8 cellular contexts compared by ENCODE assay signal in genomic region chr9:3528466-3528865, GRCh38. TPM values are rescaled to one million over a fixed set of nuclear protein-coding genes. Genes with fewer than 3 reads are reported as not detected.
DNase-seq lines count a peak whose midpoint lies in the region; ATAC-seq and TF ChIP-seq lines count a peak whose summit lies in the region.

No MANE protein-coding gene starts in this region.

- ATAC-seq in central memory CD8-positive, alpha-beta T cell (replicated peaks; ENCODE audit: extremely low read depth, poor library complexity, severe bottlenecking), result peak; percentile 7

- no peak overlapping the region for H3K27ac ChIP-seq in ovary

- peaks cover 60% of the 10 kb centered on the region for H3K4me1 Mint-ChIP-seq in central memory CD8-positive, alpha-beta T cell

- no peak overlapping the region for H3K4me3 ChIP-seq in ovary

- H3K9me3 Mint-ChIP-seq in central memory CD8-positive, alpha-beta T cell, result no peaks in the 10 kb centered on the region

- peak overlapping the region; percentile 98 for H3K27ac Mint-ChIP-seq in central memory CD8-positive, alpha-beta T cell (ENCODE audit: low read depth)

- WGBS in ovary, 3 donors, result 90 to 94% (median 94%) methylated on average over 7 of the region's 7 CpGs

- H3K27me3 Mint-ChIP-seq in central memory CD8-positive, alpha-beta T cell, result no peaks in the 10 kb centered on the region

- intact Hi-C loops in ovary (cut with DNase I), result loop anchor here in 1 of 4 donors (10.0 kb wide), 1 partner anchor 766 kb away; no protein-coding TSS in a partner anchor

- TF ChIP-seq POLR2A in ovary (IDR thresholded peaks at IDR 0.05), result no peak

- no peaks in the 10 kb centered on the region for H3K9me3 ChIP-seq in ovary

- no peak for TF ChIP-seq EP300 in ovary (IDR thresholded peaks at IDR 0.05)

- peaks cover 43% of the 10 kb centered on the region for H3K36me3 Mint-ChIP-seq in central memory CD8-positive, alpha-beta T cell (ENCODE audit: insufficient read depth)

- DNase-seq in NCI-H2029 (lab: John Stamatoyannopoulos, UW) (peak; percentile 38), NCI-H2029 treated with DMSO at 0.1 percent for 48 hours (lab: John Stamatoyannopoulos, UW) (no peak), T-helper 22 cell (ENCODE audit: low read depth) (peak; percentile 42), SK-N-DZ (ENCODE audit: low spot score) (no peak), ovary (no peak), DMS153 (lab: John Stamatoyannopoulos, UW) (no peak)
- DNase-seq in central memory CD8-positive, alpha-beta T cell (ENCODE audit: low spot score in 2 of 2), result peak; percentile 16 to 49
- peak; percentile 21 for DNase-seq in stimulated activated CD8-positive, alpha-beta memory T cell treated with anti-CD3 and anti-CD28 coated beads, Interleukin-12 subunit alpha, Interleukin-12 subunit beta, amount 100 ng/mL, for 4 hours (ENCODE audit: low read depth)

- H3K27me3 ChIP-seq in ovary, result no peaks in the 10 kb centered on the region

- no peaks in the 10 kb centered on the region for H3K4me1 ChIP-seq in ovary (ENCODE audit: insufficient read depth)

- TF ChIP-seq CTCF in ovary (IDR thresholded peaks at IDR 0.05), result no peak

- no peaks in the 10 kb centered on the region for H3K36me3 ChIP-seq in ovary

- peak overlapping the region; percentile 80 for H3K4me3 Mint-ChIP-seq in central memory CD8-positive, alpha-beta T cell

RNA-seq across cellular contexts. Expression of gene RFX3, which starts 2.7 kb away (rescaled TPM):
- 2.8 and 2.9 TPM in 2 replicates for polyA plus RNA-seq in SK-N-DZ (2014; cell fraction: cytosol; rRNA removed)
- 4.7 and 8.1 TPM in 2 replicates for polyA plus RNA-seq in SK-N-DZ (2014; cell fraction: nucleus; rRNA removed)
- 10 to 100 TPM in 6 of 7 donors, 1 to 10 TPM in 1; 8.8 to 22.7 (median 15.9) TPM for total RNA-seq in ovary
- polyA plus RNA-seq in ovary, result 1 to 10 TPM; 2.6 to 3.4 TPM

Comparison
In these comparisons a context has a peak if more than half of its experiments do, and no peak if none do; other contexts are left out.
1. DNase-seq: peak in NCI-H2029 (single experiment), T-helper 22 cell (single experiment), central memory CD8-positive, alpha-beta T cell (2 of 2) and stimulated activated CD8-positive, alpha-beta memory T cell treated with anti-CD3 and anti-CD28 coated beads, Interleukin-12 subunit alpha, Interleukin-12 subunit beta, amount 100 ng/mL, for 4 hours (single experiment); none in NCI-H2029 treated with DMSO at 0.1 percent for 48 hours (single experiment), SK-N-DZ (single experiment), ovary (0 of 5) and DMS153 (single experiment).